10 cellular contexts compared by ENCODE assay signal in the genomic region with DNA sequence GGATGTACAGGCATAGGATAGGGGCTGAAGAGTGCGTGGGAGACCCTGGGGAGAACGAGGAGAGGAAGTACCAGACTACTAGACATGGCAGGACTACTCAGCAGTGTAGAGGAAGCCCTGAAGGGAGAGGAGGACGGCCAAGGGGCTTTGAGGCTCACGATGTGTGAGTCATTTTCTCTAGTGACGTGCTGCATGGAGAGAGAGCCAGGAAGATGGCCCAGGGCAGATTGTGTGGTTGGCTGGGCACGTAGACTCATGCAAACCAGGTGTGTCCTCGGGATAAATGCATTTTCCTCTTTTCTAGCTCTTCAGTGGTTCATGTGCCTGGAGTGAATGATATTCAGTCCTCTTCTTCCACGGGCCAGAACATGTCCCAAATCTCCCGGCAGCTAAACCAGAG.
DNase-seq lines count a peak whose midpoint lies in the region; ATAC-seq and TF ChIP-seq lines count a peak whose summit lies in the region.
"Had no signal": no experiment of that assay in that cellular context is flagged by ENCODE, and none has a peak within 500 bp of the region (broad histone marks: within the 10 kb centered on the region; RNA-seq: fewer than 3 reads in every experiment).

No MANE protein-coding gene starts in this region.

- DNase-seq in EL: peak; percentile 96
- peak; percentile 96 for DNase-seq in PC-3
- DNase-seq in choroid plexus epithelial cell (ENCODE audit: low read depth): peak; percentile 69
- no peak for DNase-seq in neural progenitor cell (ENCODE audit: low spot score)
- no peak for DNase-seq in NCI-H187 (lab: John Stamatoyannopoulos, UW)
- no peak for DNase-seq in GDM1 (lab: John Stamatoyannopoulos, UW)
- no peak for DNase-seq in activated T-cell treated with anti-CD3 and anti-CD28 coated beads, Interleukin-2, amount 50 U/mL, for 24 hours
- DNase-seq: activated naive CD4-positive, alpha-beta T cell treated with anti-CD3 and anti-CD28 coated beads for 36 hours had no signal

- no peak overlapping the region for H3K4me3 Mint-ChIP-seq in neural progenitor cell
- H3K4me3 Mint-ChIP-seq in activated T-cell treated with anti-CD3 and anti-CD28 coated beads, Interleukin-2, amount 50 U/mL, for 24 hours: no peak overlapping the region
- H3K4me3 Mint-ChIP-seq: activated naive CD4-positive, alpha-beta T cell treated with anti-CD3 and anti-CD28 coated beads for 36 hours had no signal

- POLR2A ChIA-PET in PC-3 (lab: Charles Lee; ENCODE audit: unreplicated experiment): no interaction called here

- H3K36me3 ChIP-seq in PC-3 (ENCODE audit: low read depth, low read length) (no peaks in the 10 kb centered on the region), neural progenitor cell (no peaks in the 10 kb centered on the region)

- H3K27me3 Mint-ChIP-seq in neural progenitor cell (ENCODE audit: insufficient read depth, low read depth): peaks cover 6% of the 10 kb centered on the region
- peaks cover 8% of the 10 kb centered on the region for H3K27me3 Mint-ChIP-seq in activated T-cell treated with anti-CD3 and anti-CD28 coated beads, Interleukin-2, amount 50 U/mL, for 24 hours

- BruUV-seq in PC-3 (replicated peaks; lab: Mats Ljungman, UMichigan): no TSS peak

- H3K36me3 Mint-ChIP-seq in neural progenitor cell: peaks cover 32% of the 10 kb centered on the region
- no peaks in the 10 kb centered on the region for H3K36me3 Mint-ChIP-seq in activated T-cell treated with anti-CD3 and anti-CD28 coated beads, Interleukin-2, amount 50 U/mL, for 24 hours (ENCODE audit: low read depth)

- CTCF ChIA-PET in PC-3 (lab: Charles Lee): no interaction called here

- H3K4me2 ChIP-seq in PC-3 (ENCODE audit: low read length): peak overlapping the region; percentile 54
- H3K4me2 ChIP-seq in neural progenitor cell: peak overlapping the region; percentile 24

- no peaks in the 10 kb centered on the region for H3K27me3 ChIP-seq in PC-3 (ENCODE audit: low read length)
- no peaks in the 10 kb centered on the region for H3K27me3 ChIP-seq in neural progenitor cell

- H4K20me1 ChIP-seq in PC-3 (ENCODE audit: low read length) (no peaks in the 10 kb centered on the region), neural progenitor cell (ENCODE audit: low read depth) (peaks cover 11% of the 10 kb centered on the region)

- no peaks in the 10 kb centered on the region for H3K9me3 Mint-ChIP-seq in neural progenitor cell
- H3K9me3 Mint-ChIP-seq in activated T-cell treated with anti-CD3 and anti-CD28 coated beads, Interleukin-2, amount 50 U/mL, for 24 hours: no peaks in the 10 kb centered on the region
- H3K9me3 Mint-ChIP-seq: activated naive CD4-positive, alpha-beta T cell treated with anti-CD3 and anti-CD28 coated beads for 36 hours had no signal

- H3K9me3 ChIP-seq in PC-3 (ENCODE audit: low read length) (no peaks in the 10 kb centered on the region), neural progenitor cell (ENCODE audit: low read depth) (no peaks in the 10 kb centered on the region)

- H3K9ac ChIP-seq in PC-3 (ENCODE audit: low read length): peak overlapping the region; percentile 79
- H3K9ac ChIP-seq in neural progenitor cell: no peak overlapping the region

- H3K4me1 ChIP-seq in PC-3 (ENCODE audit: insufficient read depth, low read length) (peaks cover 32% of the 10 kb centered on the region), neural progenitor cell (peaks cover 13% of the 10 kb centered on the region)

- H3K27ac Mint-ChIP-seq in neural progenitor cell: no peak overlapping the region
- no peak overlapping the region for H3K27ac Mint-ChIP-seq in activated T-cell treated with anti-CD3 and anti-CD28 coated beads, Interleukin-2, amount 50 U/mL, for 24 hours
- H3K27ac Mint-ChIP-seq: activated naive CD4-positive, alpha-beta T cell treated with anti-CD3 and anti-CD28 coated beads for 36 hours had no signal

- intact Hi-C loops in PC-3 (cut with micrococcal nuclease): loop anchor here (10.0 kb wide), 1 partner anchor 165 kb away; no protein-coding TSS in a partner anchor

- H2AFZ ChIP-seq in PC-3 (ENCODE audit: low read length): 0 out of 2 replicates have a peak overlapping the region, but pooled peaks have one; percentile 37
- no peak overlapping the region for H2AFZ ChIP-seq in neural progenitor cell (replicated peaks)

- no peak for TF ChIP-seq CTCF in PC-3 (conservative IDR thresholded peaks at IDR 0.05; ENCODE audit: low read depth, low read length)
- TF ChIP-seq CTCF in choroid plexus epithelial cell (conservative IDR thresholded peaks at IDR 0.05; ENCODE audit: low read depth, low read length): no peak
- TF ChIP-seq CTCF in neural progenitor cell (IDR thresholded peaks at IDR 0.05): no peak

- no peaks in the 10 kb centered on the region for H3F3A ChIP-seq in PC-3 (ENCODE audit: low read length, unreplicated experiment)
- H3F3A ChIP-seq in neural progenitor cell (ENCODE audit: low read depth): peaks cover 11% of the 10 kb centered on the region

- ATAC-seq in PC-3: peak; percentile 97
- ATAC-seq in GM18519 (IDR thresholded peaks at IDR 0.05; ENCODE audit: low FRiP score, unreplicated experiment): no peak
- ATAC-seq: Right ventricle myocardium inferior had no signal

- H3K79me2 ChIP-seq in PC-3 (ENCODE audit: low read length) (no peaks in the 10 kb centered on the region), neural progenitor cell (ENCODE audit: low read depth) (no peaks in the 10 kb centered on the region)

- H3K9me2 ChIP-seq in PC-3 (replicated peaks; ENCODE audit: low read length): no peaks in the 10 kb centered on the region

- H3K4me3 ChIP-seq in PC-3 (ENCODE audit: low read length) (no peak overlapping the region), choroid plexus epithelial cell (ENCODE audit: low read depth, low read length) (no peak overlapping the region), neural progenitor cell (no peak overlapping the region)

- H3K27ac ChIP-seq in PC-3 (ENCODE audit: low read length) (peak overlapping the region; percentile 97), neural progenitor cell (peak overlapping the region; percentile 53)

- peaks cover 19% of the 10 kb centered on the region for H3K4me1 Mint-ChIP-seq in neural progenitor cell
- H3K4me1 Mint-ChIP-seq in activated T-cell treated with anti-CD3 and anti-CD28 coated beads, Interleukin-2, amount 50 U/mL, for 24 hours (ENCODE audit: low read depth): peaks cover 2% of the 10 kb centered on the region

Comparison
In these comparisons a context has a peak if more than half of its experiments do, and no peak if none do; other contexts are left out.
1. DNase-seq: peak in EL (single experiment), PC-3 (single experiment) and choroid plexus epithelial cell (single experiment); none in neural progenitor cell (single experiment), NCI-H187 (0 of 2), GDM1 (single experiment) and activated T-cell treated with anti-CD3 and anti-CD28 coated beads, Interleukin-2, amount 50 U/mL, for 24 hours (single experiment).